ENCODE assay signal across 13 cellular contexts in genomic region chr10:79191951-79192676, GRCh38.
A peak's percentile ranks its signal among the peaks of the same experiment; 100 is the strongest.
DNase-seq lines count a peak whose midpoint lies in the region; ATAC-seq, FAIRE-seq and TF ChIP-seq lines count a peak whose summit lies in the region.
"Had no signal": no experiment of that assay in that cellular context is flagged by ENCODE, and none has a peak within 500 bp of the region (broad histone marks: within the 10 kb centered on the region; RNA-seq: fewer than 3 reads in every experiment).

No MANE protein-coding gene starts in this region.

- H3K27me3 ChIP-seq in heart right ventricle (no peaks in the 10 kb centered on the region), adrenal gland (no peaks in the 10 kb centered on the region), muscle layer of duodenum (ENCODE audit: low read depth, low read length) (no peaks in the 10 kb centered on the region), testis (no peaks in the 10 kb centered on the region)
- H3K27me3 ChIP-seq: neutrophil had no signal

- FAIRE-seq in urothelium cell line (lab: Jason Lieb, UNC) = peak; percentile 13

- peak overlapping the region; percentile 12 to 85 (median 53) for H3K27ac ChIP-seq in heart right ventricle
- peak overlapping the region in 4 of 5 donors; percentile 2 to 83 (median 34) for H3K27ac ChIP-seq in adrenal gland
- H3K27ac ChIP-seq in muscle layer of duodenum (ENCODE audit: low read length) = peak overlapping the region; percentile 7
- no peak overlapping the region for H3K27ac ChIP-seq in testis
- H3K27ac ChIP-seq: KMS-11, neutrophil had no signal

- ATAC-seq in heart right ventricle = peak in 1 of 8 donors; percentile 5

- H3K4me1 ChIP-seq in heart right ventricle (peaks cover 48 to 100% (median 80%) of the 10 kb centered on the region in 9 donors), adrenal gland (replicated peaks in 1 of 2) (peaks cover 17 to 68% of the 10 kb centered on the region in 2 donors), muscle layer of duodenum (ENCODE audit: control insufficient read depth in 1 of 2, insufficient read depth in 2 of 2, low read length in 2 of 2) (peaks cover 6 to 56% of the 10 kb centered on the region in 2 donors), testis (peaks cover 14% of the 10 kb centered on the region)

- DNase-seq in heart right ventricle (no peak), cardiac septum (ENCODE audit: low spot score) (no peak), adrenal gland (peak in 1 of 7 donors; percentile 40), urothelium cell line (ENCODE audit: low spot score) (no peak), NCI-H345 (lab: John Stamatoyannopoulos, UW) (no peak), iPS-NIHi7 (ENCODE audit: extremely low spot score) (no peak), testis (no peak)
- DNase-seq: NCI-H1694 treated with DMSO at 0.1 percent for 48 hours; NCI-H748 treated with DMSO at 0.1 percent for 48 hours; stimulated activated CD4-positive, alpha-beta T cell treated with anti-CD3 and anti-CD28 coated beads, Interleukin-15, amount 100 ng/mL, for 24 hours had no signal

- WGBS in heart right ventricle, 2 donors = 49 to 56% methylated on average over 4 of the region's 4 CpGs
- 46 to 62% (median 59%) methylated on average over 3 to 4 of the region's 4 CpGs for WGBS in adrenal gland, 4 donors
- 77 to 82% methylated on average over 4 of the region's 4 CpGs for WGBS in testis, 2 donors

- intact Hi-C loops in heart right ventricle (cut with DNase I) (loop anchor here in 9 of 10 donors (5.0 to 10.0 kb wide), 14 partner anchors 35 to 1147 kb away; no protein-coding TSS in a partner anchor), cardiac septum (cut with DNase I) (loop anchor here (10.0 kb wide), 2 partner anchors 417 to 767 kb away; no protein-coding TSS in a partner anchor), adrenal gland (cut with DNase I) (loop anchor here (5.0 to 10.0 kb wide), 6 partner anchors 120 to 1137 kb away; no protein-coding TSS in a partner anchor), testis (cut with DNase I; ENCODE audit: low total_unique reads) (loop anchor here (10.0 kb wide), 3 partner anchors 117 to 1147 kb away; no protein-coding TSS in a partner anchor)

- TF ChIP-seq POLR2A in adrenal gland (IDR thresholded peaks at IDR 0.05) (no peak), testis (IDR thresholded peaks at IDR 0.05) (no peak)

- TF ChIP-seq CTCF in heart right ventricle (IDR thresholded peaks at IDR 0.05) = no peak
- TF ChIP-seq CTCF in adrenal gland (IDR thresholded peaks at IDR 0.05) = no peak
- no peak for TF ChIP-seq CTCF in testis (IDR thresholded peaks at IDR 0.05)

- H3K9me3 ChIP-seq in heart right ventricle (peaks cover 0 to 6% (median 0%) of the 10 kb centered on the region in 11 donors), adrenal gland (replicated peaks in 1 of 3) (no peaks in the 10 kb centered on the region), muscle layer of duodenum (ENCODE audit: control insufficient read depth in 1 of 2, low read length in 2 of 2) (no peaks in the 10 kb centered on the region), testis (no peaks in the 10 kb centered on the region)
- H3K9me3 ChIP-seq: neutrophil had no signal

- H3K4me3 ChIP-seq in heart right ventricle = no peak overlapping the region
- no peak overlapping the region for H3K4me3 ChIP-seq in adrenal gland
- H3K4me3 ChIP-seq in muscle layer of duodenum (ENCODE audit: low read depth in 1 of 2, low read length in 2 of 2) = no peak overlapping the region
- H3K4me3 ChIP-seq in testis = no peak overlapping the region

- H3K36me3 ChIP-seq in heart right ventricle = peaks cover 0 to 42% (median 6%) of the 10 kb centered on the region in 9 donors
- H3K36me3 ChIP-seq in adrenal gland (replicated peaks in 1 of 2) = peaks cover 0 to 5% of the 10 kb centered on the region in 2 donors
- H3K36me3 ChIP-seq in muscle layer of duodenum (ENCODE audit: control insufficient read depth in 1 of 2, insufficient read depth in 2 of 2, low read length in 2 of 2) = peaks cover 0 to 9% of the 10 kb centered on the region in 2 donors
- no peaks in the 10 kb centered on the region for H3K36me3 ChIP-seq in testis (ENCODE audit: low read depth, missing control alignments)
- H3K36me3 ChIP-seq: neutrophil had no signal

Comparison
In these comparisons a context has a peak if more than half of its experiments do, and no peak if none do; other contexts are left out.
1. H3K27ac ChIP-seq: peak in heart right ventricle (10 of 10), adrenal gland (4 of 5) and muscle layer of duodenum (single experiment); none in testis (0 of 2).